Comparison of ENCODE assay signal across 8 cellular contexts in the genomic region with DNA sequence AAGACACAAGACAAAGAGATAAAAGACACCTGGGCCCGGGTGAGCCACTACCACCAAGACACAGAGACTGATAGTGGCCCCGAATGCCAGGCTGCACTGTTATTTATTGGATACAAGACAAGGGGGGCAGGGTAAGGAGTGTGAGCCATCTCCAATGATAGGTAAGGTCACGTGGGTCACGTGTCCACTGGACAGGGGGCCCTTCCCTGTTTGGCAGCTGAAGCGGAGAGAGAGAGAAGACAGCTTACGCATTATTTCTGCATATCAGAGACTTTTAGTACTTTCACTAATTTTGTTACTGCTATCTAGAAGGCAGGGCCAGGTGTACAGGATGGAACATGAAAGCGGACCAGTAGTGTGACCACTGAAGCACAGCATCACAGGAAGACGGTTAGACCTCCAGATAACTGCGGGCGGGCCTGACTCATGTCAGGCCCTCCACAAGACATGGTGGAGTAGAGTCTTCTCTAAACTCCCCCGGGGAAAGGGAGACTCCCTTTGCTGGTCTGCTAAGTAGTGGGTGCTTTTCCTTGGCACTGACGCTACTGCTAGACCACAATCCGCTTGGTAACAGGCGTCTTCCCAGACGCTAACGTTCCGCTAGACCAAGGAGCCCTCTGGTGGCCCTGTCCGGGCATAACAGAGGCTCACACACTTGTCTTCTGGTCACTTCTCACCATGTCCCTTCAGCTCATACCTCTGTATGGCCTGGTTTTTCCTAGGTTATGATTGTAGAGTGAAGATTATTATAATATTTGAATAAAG. TPM values are rescaled to one million over a fixed set of nuclear protein-coding genes. Genes with fewer than 3 reads are reported as not detected.
DNase-seq lines count a peak whose midpoint lies in the region; TF ChIP-seq lines count a peak whose summit lies in the region.
"Not testable (repeated sequence)": the region's sequence is repeated elsewhere in the genome, so short reads cannot be mapped to it uniquely, and the experiment has no call there.

No MANE protein-coding gene starts in this region.

- peaks cover 25% of the 10 kb centered on the region for H3K4me1 Mint-ChIP-seq in activated T-cell treated with anti-CD3 and anti-CD28 coated beads, Interleukin-2, amount 50 U/mL, for 24 hours (ENCODE audit: low read depth)

- not testable (repeated sequence) for H3K27me3 Mint-ChIP-seq in activated T-cell treated with anti-CD3 and anti-CD28 coated beads, Interleukin-2, amount 50 U/mL, for 24 hours

- H3K27ac ChIP-seq in uterus = not testable (repeated sequence)

- not testable (repeated sequence) for H3K27ac Mint-ChIP-seq in activated T-cell treated with anti-CD3 and anti-CD28 coated beads, Interleukin-2, amount 50 U/mL, for 24 hours

- peak; percentile 46 for DNase-seq in DMS 273 (lab: John Stamatoyannopoulos, UW; ENCODE audit: unreplicated experiment)
- peak; percentile 52 for DNase-seq in HuH-7 (ENCODE audit: low spot score)
- DNase-seq in OCI-M1 (lab: John Stamatoyannopoulos, UW) = peak; percentile 89
- DNase-seq in activated T-cell treated with anti-CD3 and anti-CD28 coated beads, Interleukin-2, amount 50 U/mL, for 24 hours = peak; percentile 36
- DNase-seq in ecto neural progenitor cell (ENCODE audit: low spot score) = peak; percentile 56
- peak; percentile 74 for DNase-seq in iPS DF 4.7 (ENCODE audit: extremely low read depth, low spot score)
- peak; percentile 50 to 96 (median 76) for DNase-seq in posterior cingulate gyrus
- DNase-seq in uterus = peak; percentile 20 to 22

- not testable (repeated sequence) for TF ChIP-seq POLR2A in uterus (IDR thresholded peaks at IDR 0.05)

- H3K4me1 ChIP-seq in uterus = not testable (repeated sequence)

- intact Hi-C loops in posterior cingulate gyrus (cut with DNase I); uterus (cut with DNase I; ENCODE audit: low total_unique reads): not testable (repeated sequence)

- peaks cover 35% of the 10 kb centered on the region for H3K36me3 Mint-ChIP-seq in activated T-cell treated with anti-CD3 and anti-CD28 coated beads, Interleukin-2, amount 50 U/mL, for 24 hours (ENCODE audit: low read depth)

- peaks cover 23% of the 10 kb centered on the region for H3K9me3 Mint-ChIP-seq in activated T-cell treated with anti-CD3 and anti-CD28 coated beads, Interleukin-2, amount 50 U/mL, for 24 hours

- H3K4me3 Mint-ChIP-seq in activated T-cell treated with anti-CD3 and anti-CD28 coated beads, Interleukin-2, amount 50 U/mL, for 24 hours = not testable (repeated sequence)

- not testable (repeated sequence) for H3K4me3 ChIP-seq in uterus

- not testable (repeated sequence) for H3K36me3 ChIP-seq in uterus

- peak; percentile 24 to 53 (median 36) for TF ChIP-seq CTCF in uterus (IDR thresholded peaks at IDR 0.05)

- H3K27me3 ChIP-seq in uterus = not testable (repeated sequence)

- not testable (repeated sequence) for H3K9me3 ChIP-seq in uterus

RNA-seq across cellular contexts. Expression of gene ZNF566, which starts 3.5 kb away (rescaled TPM):
- 10 to 100 TPM; 10.3 to 42.4 (median 19.4) TPM for total RNA-seq in uterus

RNA-seq across cellular contexts. Expression of gene ZNF260, which starts 35.2 kb away (rescaled TPM):
- total RNA-seq in uterus = 10 to 100 TPM in 2 of 4 donors, 1 to 10 TPM in 2; 5.1 to 42.3 (median 13.9) TPM

Comparison
In these comparisons a context has a peak if more than half of its experiments do, and no peak if none do; other contexts are left out.
1. DNase-seq: peak in every context shown above with its lines; median percentile 89 in OCI-M1; 76 in posterior cingulate gyrus; 74 in iPS DF 4.7; 56 in ecto neural progenitor cell; 52 in HuH-7; 46 in DMS 273; 36 in activated T-cell treated with anti-CD3 and anti-CD28 coated beads, Interleukin-2, amount 50 U/mL, for 24 hours; 21 in uterus.